In the genomic region with DNA sequence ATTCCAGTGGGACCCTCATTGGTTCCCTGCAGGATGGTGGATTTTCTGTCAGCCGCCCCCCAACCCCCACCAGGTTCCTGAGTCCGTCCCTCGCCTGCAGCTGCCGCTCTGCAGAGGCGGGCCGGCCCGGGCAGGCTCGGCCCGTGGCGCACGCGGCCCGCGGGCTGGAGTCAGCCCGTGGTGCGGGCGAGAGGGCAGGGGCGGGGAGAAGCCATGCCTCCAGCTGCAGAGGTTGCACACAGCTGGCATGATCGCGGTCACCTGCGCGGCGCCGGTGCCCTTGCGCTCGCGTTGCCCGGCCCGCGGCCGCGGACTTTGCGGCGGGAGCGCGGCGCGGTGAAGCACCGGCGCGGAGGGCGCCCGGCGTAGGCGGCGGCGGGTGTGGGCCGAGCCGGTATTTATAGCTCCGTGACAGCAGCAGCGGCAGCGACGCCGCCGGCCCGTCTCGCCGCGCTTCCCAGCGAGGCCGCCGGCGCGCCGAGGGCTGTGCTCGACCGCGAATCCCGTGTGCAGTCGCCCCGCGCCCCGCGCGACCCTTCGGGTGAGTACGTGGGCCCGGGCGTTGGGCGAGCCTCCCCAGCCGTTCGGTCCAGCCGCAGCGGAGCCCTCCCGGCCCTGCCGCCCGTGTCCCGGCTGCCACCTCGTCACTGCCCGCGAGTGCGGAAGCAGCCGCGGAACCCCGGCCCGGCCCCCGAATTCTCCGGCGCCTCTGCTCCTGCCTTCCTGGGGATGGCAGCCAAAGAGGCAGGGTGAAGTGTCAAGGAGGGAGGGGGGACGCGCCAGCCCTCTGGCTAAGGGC, we compare ENCODE assay signal across 8 cellular contexts. TPM values are rescaled to one million over a fixed set of nuclear protein-coding genes. Genes with fewer than 3 reads are reported as not detected.
DNase-seq lines count a peak whose midpoint lies in the region; ATAC-seq lines count a peak whose summit lies in the region.

Gene TMEM117 (plus strand): TSS at position 426 of the 799 bp plus-strand sequence.

- H3K27me3 Mint-ChIP-seq in activated CD8-positive, alpha-beta T cell treated with anti-CD3 and anti-CD28 coated beads, Interleukin-2, amount 10 ng/mL, durations not matched to agents 7 days and 5 days (ENCODE audit: low read depth): peaks cover 40% of the 10 kb centered on the region

- H3K4me3 ChIP-seq in mesenchymal stem cell (ENCODE audit: insufficient read depth in 1 of 2, low read depth in 1 of 2, low read length in 2 of 2): peak within 1 kb of the TSS; percentile 87 to 89

- H3K4me3 Mint-ChIP-seq in activated CD8-positive, alpha-beta T cell treated with anti-CD3 and anti-CD28 coated beads, Interleukin-2, amount 10 ng/mL, durations not matched to agents 7 days and 5 days: peak within 1 kb of the TSS; percentile 74

- H3K4ac ChIP-seq in mesenchymal stem cell (ENCODE audit: low read depth in 1 of 2, low read length in 2 of 2): peak within 1 kb of the TSS; percentile 75 to 96

- POLR2A ChIA-PET in activated CD8-positive, alpha-beta T cell treated with anti-CD3 and anti-CD28 coated beads, Interleukin-2, amount 10 ng/mL, durations not matched to agents 7 days and 5 days (lab: Charles Lee): interaction anchor here (0.7 to 1.9 kb wide), 3 partner anchors 23 to 31 kb away, joined by 3 to 6 read pairs (median 3); partner anchors contain the start of gene TWF1

- no peaks in the 10 kb centered on the region for H3K9me3 ChIP-seq in mesenchymal stem cell (ENCODE audit: control insufficient read depth, low read length)

- H4K91ac ChIP-seq in mesenchymal stem cell (ENCODE audit: low read length): peak within 1 kb of the TSS; percentile 96

- no peak within 1 kb of the TSS for H2AK5ac ChIP-seq in mesenchymal stem cell (ENCODE audit: low read length, severe bottlenecking)

- CTCF ChIA-PET in activated CD8-positive, alpha-beta T cell treated with anti-CD3 and anti-CD28 coated beads, Interleukin-2, amount 10 ng/mL, durations not matched to agents 7 days and 5 days (lab: Charles Lee): interaction anchor here (1.1 to 1.7 kb wide), 2 partner anchors 42 to 73 kb away, joined by 3 read pairs; no protein-coding TSS in a partner anchor

- peak; percentile 38 for DNase-seq in SIG-M5 treated with dmso at 0.1 percent for 504 hours (lab: John Stamatoyannopoulos, UW; ENCODE audit: unreplicated experiment)
- DNase-seq in SIG-M5 (lab: John Stamatoyannopoulos, UW): no peak
- DNase-seq in NCI-H2196 treated with DMSO at 0.1 percent for 48 hours (lab: John Stamatoyannopoulos, UW; ENCODE audit: unreplicated experiment): peak; percentile 11
- peak; percentile 50 for DNase-seq in activated CD8-positive, alpha-beta T cell treated with anti-CD3 and anti-CD28 coated beads, Interleukin-2, amount 10 ng/mL, durations not matched to agents 7 days and 5 days
- DNase-seq in effector CD4-positive, alpha-beta T cell: peak; percentile 50
- DNase-seq in mesenchymal stem cell: peak; percentile 68
- DNase-seq in stimulated activated CD8-positive, alpha-beta memory T cell treated with anti-CD3 and anti-CD28 coated beads, Interleukin-15, amount 100 ng/mL, for 24 hours (ENCODE audit: low read depth): peak; percentile 28

- no peaks in the 10 kb centered on the region for H3K27me3 ChIP-seq in mesenchymal stem cell (ENCODE audit: control insufficient read depth in 1 of 2, insufficient read depth in 1 of 2, low read length in 2 of 2)

- H3K79me1 ChIP-seq in mesenchymal stem cell (replicated peaks; ENCODE audit: low read length, poor library complexity, severe bottlenecking): peaks cover 1% of the 10 kb centered on the region

- peak within 1 kb of the TSS; percentile 59 for H3K27ac Mint-ChIP-seq in activated CD8-positive, alpha-beta T cell treated with anti-CD3 and anti-CD28 coated beads, Interleukin-2, amount 10 ng/mL, durations not matched to agents 7 days and 5 days

- H2BK12ac ChIP-seq in mesenchymal stem cell (ENCODE audit: low read length in 2 of 2): peak within 1 kb of the TSS in 1 of 2 experiments; percentile 71

- H3K23ac ChIP-seq in mesenchymal stem cell (ENCODE audit: low read length in 2 of 2): peak within 1 kb of the TSS in 1 of 2 experiments; percentile 92

- peak within 1 kb of the TSS; percentile 19 for H2BK15ac ChIP-seq in mesenchymal stem cell (ENCODE audit: low read depth, poor library complexity, severe bottlenecking)

- peak within 1 kb of the TSS; percentile 94 for H3K9ac ChIP-seq in mesenchymal stem cell (ENCODE audit: low read length)

- peak within 1 kb of the TSS; percentile 71 for H2BK5ac ChIP-seq in mesenchymal stem cell (ENCODE audit: low read depth, low read length, poor library complexity, severe bottlenecking)

- peak within 1 kb of the TSS in 1 of 2 experiments; percentile 97 for H3K14ac ChIP-seq in mesenchymal stem cell (ENCODE audit: low read length in 2 of 2)

- H3K36me3 Mint-ChIP-seq in activated CD8-positive, alpha-beta T cell treated with anti-CD3 and anti-CD28 coated beads, Interleukin-2, amount 10 ng/mL, durations not matched to agents 7 days and 5 days (ENCODE audit: low read depth): no peaks in the 10 kb centered on the region

- H2BK120ac ChIP-seq in mesenchymal stem cell (ENCODE audit: low read depth, low read length): peak within 1 kb of the TSS; percentile 80

- WGBS in mesenchymal stem cell: under 1% methylated on average over 64 of the region's 101 CpGs

- peaks cover 22% of the 10 kb centered on the region for H3K4me1 Mint-ChIP-seq in activated CD8-positive, alpha-beta T cell treated with anti-CD3 and anti-CD28 coated beads, Interleukin-2, amount 10 ng/mL, durations not matched to agents 7 days and 5 days (ENCODE audit: low read depth)

- peak within 1 kb of the TSS; percentile 96 for H4K8ac ChIP-seq in mesenchymal stem cell (ENCODE audit: low read length)

- peak within 1 kb of the TSS; percentile 93 for H3K4me2 ChIP-seq in mesenchymal stem cell (ENCODE audit: low read length, poor library complexity, severe bottlenecking)

- H3K9me3 Mint-ChIP-seq in activated CD8-positive, alpha-beta T cell treated with anti-CD3 and anti-CD28 coated beads, Interleukin-2, amount 10 ng/mL, durations not matched to agents 7 days and 5 days (ENCODE audit: insufficient read depth): no peaks in the 10 kb centered on the region

- peak; percentile 61 for ATAC-seq in HG02884 (IDR thresholded peaks at IDR 0.05; ENCODE audit: unreplicated experiment)
- ATAC-seq in activated CD8-positive, alpha-beta T cell treated with anti-CD3 and anti-CD28 coated beads, Interleukin-2, amount 10 ng/mL, durations not matched to agents 7 days and 5 days: peak; percentile 84

- no peaks in the 10 kb centered on the region for H3K36me3 ChIP-seq in mesenchymal stem cell (ENCODE audit: control insufficient read depth in 1 of 2, insufficient read depth in 2 of 2, low read depth in 1 of 2, low read length in 2 of 2)

- peaks cover 1% of the 10 kb centered on the region for H3K4me1 ChIP-seq in mesenchymal stem cell (ENCODE audit: control insufficient read depth, insufficient read depth, low read depth, low read length)

- H2AFZ ChIP-seq in mesenchymal stem cell (ENCODE audit: low read depth, low read length): peak within 1 kb of the TSS; percentile 21

- peak within 1 kb of the TSS; percentile 49 for H3K27ac ChIP-seq in mesenchymal stem cell (ENCODE audit: low read length, poor library complexity, severe bottlenecking)

- H3K18ac ChIP-seq in mesenchymal stem cell (ENCODE audit: low read depth in 1 of 2, low read length in 2 of 2): peak within 1 kb of the TSS; percentile 88 to 97

RNA-seq across cellular contexts. Expression of gene TMEM117, which starts in this region (rescaled TPM):
- total RNA-seq in activated CD8-positive, alpha-beta T cell treated with anti-CD3 and anti-CD28 coated beads, Interleukin-2, amount 10 ng/mL, durations not matched to agents 7 days and 5 days: under 1 TPM; 0.24 to 0.86 TPM
- polyA plus RNA-seq in mesenchymal stem cell (2013, experiment 1 of 2): 8.9 TPM
- polyA plus RNA-seq in mesenchymal stem cell (2013, experiment 2 of 2): 10.1 TPM

Comparison
In these comparisons a context has a peak if more than half of its experiments do, and no peak if none do; other contexts are left out.
1. Peak in DNase-seq and ATAC-seq in activated CD8-positive, alpha-beta T cell treated with anti-CD3 and anti-CD28 coated beads, Interleukin-2, amount 10 ng/mL, durations not matched to agents 7 days and 5 days; RNA of the gene not detected or under 1 TPM.